In genomic region chr7:50953820-50954219, GRCh38 we compare ENCODE assay signal across 14 cellular contexts.
A peak's percentile ranks its signal among the peaks of the same experiment; 100 is the strongest.
DNase-seq lines count a peak whose midpoint lies in the region; ATAC-seq and TF ChIP-seq lines count a peak whose summit lies in the region.
"Had no signal": no experiment of that assay in that cellular context is flagged by ENCODE, and none has a peak within 500 bp of the region (broad histone marks: within the 10 kb centered on the region; RNA-seq: fewer than 3 reads in every experiment).

No MANE protein-coding gene starts in this region.

- no peak overlapping the region for H2BK5ac ChIP-seq in H9 (ENCODE audit: insufficient read length, low read length)

- H3K4me2 ChIP-seq in BLaER1 treated with 17β-estradiol and CSF1 and Interleukin-3, amounts not matched to agents 10 nM and 100 nM: peak overlapping the region; percentile 36 to 63 (median 52)
- no peak overlapping the region for H3K4me2 ChIP-seq in H9 (ENCODE audit: insufficient read depth, insufficient read length, low read length)

- H2BK15ac ChIP-seq in H9 (ENCODE audit: low read depth, low read length): no peak overlapping the region

- no peaks in the 10 kb centered on the region for H3K27me3 ChIP-seq in BLaER1 treated with 17β-estradiol and CSF1 and Interleukin-3, amounts not matched to agents 10 nM and 100 nM
- H3K27me3 ChIP-seq in MG63 (no peaks in the 10 kb centered on the region; the same call in 1 of the 2 replicates), left lung (no peaks in the 10 kb centered on the region), H9 (ENCODE audit: insufficient read depth, low read length) (peaks cover 35% of the 10 kb centered on the region)
- H3K27me3 ChIP-seq: vagina had no signal

- H3K9me3 Mint-ChIP-seq in H9: peaks cover 0 to 38% of the 10 kb centered on the region in 2 experiments; a peak in 4 of 5 replicates

- no peaks in the 10 kb centered on the region for H3K79me1 ChIP-seq in H9 (ENCODE audit: insufficient read depth, low read depth, low read length, poor library complexity, severe bottlenecking)

- peak; percentile 26 for DNase-seq in MG63
- peak; percentile 53 for DNase-seq in choroid plexus epithelial cell (ENCODE audit: low read depth)
- no peak for DNase-seq in left lung
- DNase-seq in H9: no peak
- no peak for DNase-seq in NCI-H2196 treated with DMSO at 0.1 percent for 48 hours (lab: John Stamatoyannopoulos, UW; ENCODE audit: unreplicated experiment)
- DNase-seq: activated T-cell treated with anti-CD3 and anti-CD28 coated beads, Interleukin-2, amount 50 U/mL, for 24 hours; T-helper 9 cell had no signal

- H3K27me3 Mint-ChIP-seq in H9 (ENCODE audit: low read depth): peaks cover 55% of the 10 kb centered on the region
- H3K27me3 Mint-ChIP-seq: activated T-cell treated with anti-CD3 and anti-CD28 coated beads, Interleukin-2, amount 50 U/mL, for 24 hours; B cell had no signal

- H3K56ac ChIP-seq in H9 (ENCODE audit: insufficient read length, low read depth, low read length): no peak overlapping the region

- H3K36me3 Mint-ChIP-seq in H9 (ENCODE audit: insufficient read depth in 1 of 3, low read depth in 3 of 3): peaks cover 0 to 19% (median 9%) of the 10 kb centered on the region in 3 experiments; a peak in 5 of 7 replicates

- ATAC-seq in left lung: peak; percentile 33
- ATAC-seq in HG02973 (IDR thresholded peaks at IDR 0.05; ENCODE audit: unreplicated experiment): no peak
- ATAC-seq in HG02885 (IDR thresholded peaks at IDR 0.05; ENCODE audit: poor library complexity, unreplicated experiment): no peak

- H3K79me2 ChIP-seq in H9 (ENCODE audit: insufficient read depth, low read length): no peaks in the 10 kb centered on the region

- no peak overlapping the region for H4K5ac ChIP-seq in H9 (ENCODE audit: insufficient read length, low read depth, low read length)

- H2AFZ ChIP-seq in H9 (ENCODE audit: low read length): no peak overlapping the region

- H3K4me1 Mint-ChIP-seq in H9: peaks cover 9 to 32% of the 10 kb centered on the region in 2 experiments
- H3K4me1 Mint-ChIP-seq: B cell had no signal

- H3K4me3 ChIP-seq in BLaER1 treated with 17β-estradiol and CSF1 and Interleukin-3, amounts not matched to agents 10 nM and 100 nM: no peak overlapping the region
- H3K4me3 ChIP-seq in MG63 (no peak overlapping the region), choroid plexus epithelial cell (ENCODE audit: low read depth, low read length) (no peak overlapping the region), left lung (no peak overlapping the region)
- H3K4me3 ChIP-seq: coronary artery, vagina had no signal

- no peak overlapping the region for H3K4me3 Mint-ChIP-seq in H9
- H3K4me3 Mint-ChIP-seq: activated T-cell treated with anti-CD3 and anti-CD28 coated beads, Interleukin-2, amount 50 U/mL, for 24 hours; B cell; neural crest cell had no signal

- no peak overlapping the region for H3K18ac ChIP-seq in H9 (ENCODE audit: insufficient read length, low read depth, low read length)

- no peak overlapping the region for H4K8ac ChIP-seq in H9 (replicated peaks; ENCODE audit: insufficient read length, low read depth, low read length)

- H3K9me3 ChIP-seq in BLaER1 treated with 17β-estradiol and CSF1 and Interleukin-3, amounts not matched to agents 10 nM and 100 nM (replicated peaks in 1 of 11): peaks cover 11 to 26% (median 20%) of the 10 kb centered on the region in 11 experiments; a peak in 13 of 22 replicates
- peaks cover 14% of the 10 kb centered on the region for H3K9me3 ChIP-seq in MG63
- peaks cover 0 to 9% of the 10 kb centered on the region in 2 donors for H3K9me3 ChIP-seq in left lung
- H3K9me3 ChIP-seq in H9 (ENCODE audit: control insufficient read depth, low read depth, low read length): peaks cover 8% of the 10 kb centered on the region
- H3K9me3 ChIP-seq: vagina had no signal

- H4K20me1 ChIP-seq in BLaER1 treated with 17β-estradiol and CSF1 and Interleukin-3, amounts not matched to agents 10 nM and 100 nM: no peaks in the 10 kb centered on the region
- no peaks in the 10 kb centered on the region for H4K20me1 ChIP-seq in H9 (ENCODE audit: control insufficient read depth, insufficient read depth, insufficient read length)

- intact Hi-C loops in left lung (cut with DNase I): no loop called here

- H3K23me2 ChIP-seq in H9 (ENCODE audit: insufficient read length, low read depth, low read length, poor library complexity, severe bottlenecking): no peaks in the 10 kb centered on the region

- H3K4me1 ChIP-seq in BLaER1 treated with 17β-estradiol and CSF1 and Interleukin-3, amounts not matched to agents 10 nM and 100 nM: peaks cover 19 to 47% (median 40%) of the 10 kb centered on the region in 10 experiments
- H3K4me1 ChIP-seq in left lung (peaks cover 0 to 14% of the 10 kb centered on the region in 2 donors), H9 (ENCODE audit: insufficient read depth, low read length) (no peaks in the 10 kb centered on the region; the same call in 1 of the 2 replicates)
- H3K4me1 ChIP-seq: vagina had no signal

- no peak overlapping the region for H3T11ph ChIP-seq in H9 (ENCODE audit: low read length)

- H3K9ac ChIP-seq in BLaER1 treated with 17β-estradiol and CSF1 and Interleukin-3, amounts not matched to agents 10 nM and 100 nM: no peak overlapping the region
- H3K9ac ChIP-seq in H9 (ENCODE audit: extremely low read depth, insufficient read length, low read length): no peak overlapping the region

- WGBS in H9 (ENCODE audit: extremely low coverage, insufficient read length, low lambda C conversion rate): no CpG with 5 or more reads among the region's 3 CpGs

- no peaks in the 10 kb centered on the region for H3K36me3 ChIP-seq in BLaER1 treated with 17β-estradiol and CSF1 and Interleukin-3, amounts not matched to agents 10 nM and 100 nM
- no peaks in the 10 kb centered on the region for H3K36me3 ChIP-seq in MG63
- no peaks in the 10 kb centered on the region for H3K36me3 ChIP-seq in left lung
- H3K36me3 ChIP-seq: vagina had no signal

- H3K4ac ChIP-seq in H9 (ENCODE audit: low read depth, low read length): no peak overlapping the region

- no peak overlapping the region for H2AK5ac ChIP-seq in H9 (ENCODE audit: insufficient read length, low read length)

- TF ChIP-seq CTCF in choroid plexus epithelial cell (conservative IDR thresholded peaks at IDR 0.05; ENCODE audit: low read depth, low read length) (no peak), left lung (IDR thresholded peaks at IDR 0.05) (no peak), H9 (conservative IDR thresholded peaks at IDR 0.05) (no peak)

- no peak overlapping the region for H2BK20ac ChIP-seq in H9 (ENCODE audit: low read depth, low read length, poor library complexity, severe bottlenecking)

- no peak overlapping the region for H3K27ac Mint-ChIP-seq in H9
- H3K27ac Mint-ChIP-seq: activated T-cell treated with anti-CD3 and anti-CD28 coated beads, Interleukin-2, amount 50 U/mL, for 24 hours; B cell had no signal

- no peak overlapping the region for H2BK120ac ChIP-seq in H9 (ENCODE audit: low read depth, low read length, poor library complexity, severe bottlenecking)

- H4K91ac ChIP-seq in H9 (ENCODE audit: insufficient read length, low read depth, low read length): no peak overlapping the region

- no peak overlapping the region for H3K14ac ChIP-seq in H9 (ENCODE audit: insufficient read depth, low read length)

- no peak overlapping the region for H3K27ac ChIP-seq in BLaER1 treated with 17β-estradiol and CSF1 and Interleukin-3, amounts not matched to agents 10 nM and 100 nM
- H3K27ac ChIP-seq in left lung: no peak overlapping the region
- no peak overlapping the region for H3K27ac ChIP-seq in H9 (ENCODE audit: insufficient read length, low read depth, low read length)
- H3K27ac ChIP-seq: vagina had no signal

- H3K23ac ChIP-seq in H9 (ENCODE audit: insufficient read length, low read depth, low read length): no peak overlapping the region

- no peak overlapping the region for H2BK12ac ChIP-seq in H9 (ENCODE audit: insufficient read length, low read depth, low read length)

Comparison
In these comparisons a context has a peak if more than half of its experiments do, and no peak if none do; other contexts are left out.
1. DNase-seq: peak in MG63 (single experiment) and choroid plexus epithelial cell (single experiment); none in left lung (0 of 2), H9 (single experiment) and NCI-H2196 treated with DMSO at 0.1 percent for 48 hours (single experiment).